Comparison of ENCODE assay signal across 1 cellular context in genomic region chr5:162886717-162887116, GRCh38.
A peak's percentile ranks its signal among the peaks of the same experiment; 100 is the strongest.
TF ChIP-seq lines count a peak whose summit lies in the region.

No MANE protein-coding gene starts in this region.

TF ChIP-seq in GM12878, 131 proteins besides CTCF, POLR2A, EP300 and RAD21 (continued from another document):
- peak; percentile 35; the same call in 1 of the 2 replicates for TF ChIP-seq ZNF687 (IDR thresholded peaks at IDR 0.05)
- TF ChIP-seq MTA2 (IDR thresholded peaks at IDR 0.05; ENCODE audit: low read depth): 0 out of 2 replicates have a peak, but pooled peaks have one; percentile 31
- TF ChIP-seq NFYA (IDR thresholded peaks at IDR 0.05; ENCODE audit: borderline replicate concordance, low read depth, low read length): no peak
- TF ChIP-seq ZNF217 (IDR thresholded peaks at IDR 0.05): 0 out of 2 replicates have a peak, but pooled peaks have one; percentile 34
